7 cellular contexts compared by ENCODE assay signal in the genomic region with DNA sequence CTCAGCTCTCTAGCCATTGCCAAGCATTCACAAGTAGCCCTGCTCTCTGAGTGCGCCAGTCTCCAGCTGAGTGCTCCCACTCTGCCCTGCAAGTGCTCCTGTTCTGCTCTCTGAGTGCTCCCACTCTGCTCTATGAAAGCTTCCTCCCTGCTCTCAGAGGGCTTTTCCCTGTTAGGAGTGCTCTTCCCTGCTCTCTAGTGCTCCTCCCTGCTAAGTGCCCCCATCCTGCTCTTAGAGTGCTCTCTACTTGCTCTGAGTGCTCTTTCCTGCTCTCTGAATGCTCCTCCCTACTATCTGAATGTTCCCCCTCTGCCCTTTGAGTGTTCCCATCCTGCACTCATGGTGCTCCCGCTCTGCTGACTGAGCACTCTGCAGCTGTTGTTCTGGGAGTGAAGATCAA.
"Had no signal": no experiment of that assay in that cellular context is flagged by ENCODE, and none has a peak within 500 bp of the region (broad histone marks: within the 10 kb centered on the region; RNA-seq: fewer than 3 reads in every experiment).

No MANE protein-coding gene starts in this region.

- H3K27ac ChIP-seq: HL-60, KMS-11 had no signal

- H3K27ac Mint-ChIP-seq: IgD-negative memory B cell had no signal

- FAIRE-seq: HTR-8/SVneo had no signal

- H3K4me2 ChIP-seq: KMS-11 had no signal

- DNase-seq: IMR-90, KBM-7, KG1 had no signal

- H3K9ac ChIP-seq: KMS-11 had no signal

- H3K4me3 Mint-ChIP-seq: IgD-negative memory B cell had no signal
